13 cellular contexts compared by ENCODE assay signal in the genomic region with DNA sequence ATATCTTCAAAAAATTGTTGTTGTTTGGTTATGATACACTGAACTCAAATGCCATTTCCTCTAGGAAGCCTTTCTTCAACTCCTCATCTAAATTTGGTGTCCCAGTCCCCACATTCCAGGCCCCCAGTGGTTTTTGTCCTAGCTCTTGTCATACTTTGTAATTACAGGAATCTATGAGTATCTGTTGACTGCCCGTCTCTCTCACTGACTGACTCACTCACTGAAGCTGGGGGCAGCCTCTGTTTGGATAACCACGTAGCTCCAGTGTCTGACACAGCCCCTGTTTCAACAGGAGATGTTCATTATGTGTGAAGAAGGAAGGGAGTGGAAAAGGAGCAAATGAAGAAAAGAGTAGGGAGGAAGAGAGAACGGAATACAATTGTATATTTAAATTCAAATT.
A peak's percentile ranks its signal among the peaks of the same experiment; 100 is the strongest.
DNase-seq lines count a peak whose midpoint lies in the region; ATAC-seq and TF ChIP-seq lines count a peak whose summit lies in the region.
"Had no signal": no experiment of that assay in that cellular context is flagged by ENCODE, and none has a peak within 500 bp of the region (broad histone marks: within the 10 kb centered on the region; RNA-seq: fewer than 3 reads in every experiment).

No MANE protein-coding gene starts in this region.

- WGBS in thyroid gland, 2 donors = 38 to 40% methylated on average over 3 of the region's 3 CpGs

- intact Hi-C loops in MCF 10A (cut with micrococcal nuclease) = loop anchor here (10.0 kb wide), 1 partner anchor 496 kb away; no protein-coding TSS in a partner anchor
- intact Hi-C loops in breast epithelium (cut with DNase I; ENCODE audit: low total_unique reads) = no loop called here
- intact Hi-C loops in thyroid gland (cut with DNase I) = no loop called here

- no peak for TF ChIP-seq CTCF in MCF 10A (IDR thresholded peaks at IDR 0.05; ENCODE audit: unreplicated experiment)
- no peak for TF ChIP-seq CTCF in breast epithelium (IDR thresholded peaks at IDR 0.05)
- TF ChIP-seq CTCF in WTC11 (IDR thresholded peaks at IDR 0.05) = no peak
- TF ChIP-seq CTCF in thyroid gland (IDR thresholded peaks at IDR 0.05) = no peak

- H3K27me3 ChIP-seq in breast epithelium (no peaks in the 10 kb centered on the region), thyroid gland (no peaks in the 10 kb centered on the region)
- H3K27me3 ChIP-seq: heart right ventricle, Peyer's patch had no signal

- H3K27me3 Mint-ChIP-seq in MCF 10A (ENCODE audit: insufficient read depth, unreplicated experiment) (no peaks in the 10 kb centered on the region), WTC11 (ENCODE audit: low read depth) (no peaks in the 10 kb centered on the region)
- H3K27me3 Mint-ChIP-seq: activated B cell treated with CpG ODN at 0.5 μM for 24 hours had no signal

- no peak overlapping the region for H3K4me3 ChIP-seq in breast epithelium
- H3K4me3 ChIP-seq in thyroid gland (replicated peaks in 1 of 3) = no peak overlapping the region
- H3K4me3 ChIP-seq: coronary artery, heart right ventricle, Peyer's patch had no signal

- H3K27ac Mint-ChIP-seq in MCF 10A (ENCODE audit: low read depth, unreplicated experiment) (peak overlapping the region; percentile 78), WTC11 (peak overlapping the region; percentile 47; the same call in 1 of the 2 replicates)
- H3K27ac Mint-ChIP-seq: activated B cell treated with CpG ODN at 0.5 μM for 24 hours had no signal

- CTCF ChIA-PET in MCF 10A (lab: Yijun Ruan, JAX) (no interaction called here), WTC11 (lab: Charles Lee) (no interaction called here)

- H3K36me3 ChIP-seq in breast epithelium (no peaks in the 10 kb centered on the region), thyroid gland (no peaks in the 10 kb centered on the region)
- H3K36me3 ChIP-seq: heart right ventricle, Peyer's patch had no signal

- peak; percentile 69 for DNase-seq in MCF 10A (ENCODE audit: unreplicated experiment)
- DNase-seq in breast epithelium (ENCODE audit: low spot score in 2 of 2) = no peak
- DNase-seq in WTC11 (ENCODE audit: low spot score) = no peak
- DNase-seq in glomerular visceral epithelial cell (ENCODE audit: extremely low spot score) = peak; percentile 84
- peak; percentile 40 to 61 for DNase-seq in thyroid gland
- no peak for DNase-seq in midbrain (lab: John Stamatoyannopoulos, UW)
- DNase-seq: activated B cell treated with CpG ODN at 0.5 μM for 24 hours, heart right ventricle, Peyer's patch, retina had no signal

- peak; percentile 43; the same call in 1 of the 2 replicates for ATAC-seq in WTC11
- ATAC-seq in HG03432 (IDR thresholded peaks at IDR 0.05; ENCODE audit: unreplicated experiment) = no peak
- no peak for ATAC-seq in GM19397 (IDR thresholded peaks at IDR 0.05; ENCODE audit: unreplicated experiment)
- ATAC-seq: heart right ventricle had no signal

- H3K4me1 Mint-ChIP-seq in MCF 10A (ENCODE audit: insufficient read depth, unreplicated experiment) = peaks cover 14% of the 10 kb centered on the region
- H3K4me1 Mint-ChIP-seq in WTC11 = peaks cover 39% of the 10 kb centered on the region
- H3K4me1 Mint-ChIP-seq: activated B cell treated with CpG ODN at 0.5 μM for 24 hours had no signal

- H3K9me3 Mint-ChIP-seq in MCF 10A (ENCODE audit: unreplicated experiment) (no peaks in the 10 kb centered on the region), WTC11 (no peaks in the 10 kb centered on the region)

- H3K27ac ChIP-seq in breast epithelium (no peak overlapping the region), thyroid gland (peak overlapping the region; percentile 51 to 78 (median 71))
- H3K27ac ChIP-seq: coronary artery, heart right ventricle, Peyer's patch had no signal

- H3K36me3 Mint-ChIP-seq in MCF 10A (ENCODE audit: insufficient read depth, unreplicated experiment) = no peaks in the 10 kb centered on the region
- H3K36me3 Mint-ChIP-seq in WTC11 = no peaks in the 10 kb centered on the region

- peak overlapping the region; percentile 2 for H3K4me3 Mint-ChIP-seq in MCF 10A (ENCODE audit: unreplicated experiment)
- no peak overlapping the region for H3K4me3 Mint-ChIP-seq in WTC11
- H3K4me3 Mint-ChIP-seq: activated B cell treated with CpG ODN at 0.5 μM for 24 hours had no signal

- H3K9me3 ChIP-seq in breast epithelium (no peaks in the 10 kb centered on the region), thyroid gland (no peaks in the 10 kb centered on the region)
- H3K9me3 ChIP-seq: heart right ventricle, Peyer's patch had no signal

- POLR2A ChIA-PET in MCF 10A (lab: Yijun Ruan, JAX) = no interaction called here
- POLR2A ChIA-PET in WTC11 (lab: Charles Lee) = no interaction called here

- H3K4me1 ChIP-seq in breast epithelium (no peaks in the 10 kb centered on the region), thyroid gland (peaks cover 28 to 45% of the 10 kb centered on the region in 2 donors)
- H3K4me1 ChIP-seq: Peyer's patch had no signal

- TF ChIP-seq POLR2A in breast epithelium (IDR thresholded peaks at IDR 0.05) = no peak
- peak in 1 of 2 donors; percentile 12 for TF ChIP-seq POLR2A in thyroid gland (IDR thresholded peaks at IDR 0.05)

- no TSS peak for BruUV-seq in MCF 10A (replicated peaks; lab: Mats Ljungman, UMichigan)

TF ChIP-seq in WTC11, 78 proteins besides CTCF, POLR2A, EP300 and RAD21:
- TF ChIP-seq, protein P1, sequence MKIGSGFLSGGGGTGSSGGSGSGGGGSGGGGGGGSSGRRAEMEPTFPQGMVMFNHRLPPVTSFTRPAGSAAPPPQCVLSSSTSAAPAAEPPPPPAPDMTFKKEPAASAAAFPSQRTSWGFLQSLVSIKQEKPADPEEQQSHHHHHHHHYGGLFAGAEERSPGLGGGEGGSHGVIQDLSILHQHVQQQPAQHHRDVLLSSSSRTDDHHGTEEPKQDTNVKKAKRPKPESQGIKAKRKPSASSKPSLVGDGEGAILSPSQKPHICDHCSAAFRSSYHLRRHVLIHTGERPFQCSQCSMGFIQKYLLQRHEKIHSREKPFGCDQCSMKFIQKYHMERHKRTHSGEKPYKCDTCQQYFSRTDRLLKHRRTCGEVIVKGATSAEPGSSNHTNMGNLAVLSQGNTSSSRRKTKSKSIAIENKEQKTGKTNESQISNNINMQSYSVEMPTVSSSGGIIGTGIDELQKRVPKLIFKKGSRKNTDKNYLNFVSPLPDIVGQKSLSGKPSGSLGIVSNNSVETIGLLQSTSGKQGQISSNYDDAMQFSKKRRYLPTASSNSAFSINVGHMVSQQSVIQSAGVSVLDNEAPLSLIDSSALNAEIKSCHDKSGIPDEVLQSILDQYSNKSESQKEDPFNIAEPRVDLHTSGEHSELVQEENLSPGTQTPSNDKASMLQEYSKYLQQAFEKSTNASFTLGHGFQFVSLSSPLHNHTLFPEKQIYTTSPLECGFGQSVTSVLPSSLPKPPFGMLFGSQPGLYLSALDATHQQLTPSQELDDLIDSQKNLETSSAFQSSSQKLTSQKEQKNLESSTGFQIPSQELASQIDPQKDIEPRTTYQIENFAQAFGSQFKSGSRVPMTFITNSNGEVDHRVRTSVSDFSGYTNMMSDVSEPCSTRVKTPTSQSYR (CRISPR knock-in tag; IDR thresholded peaks at IDR 0.05) = no peak
- no peak for TF ChIP-seq ZNF121 (CRISPR knock-in tag; IDR thresholded peaks at IDR 0.05)
- TF ChIP-seq USF1 (CRISPR knock-in tag; IDR thresholded peaks at IDR 0.05) = no peak

Comparison
In these comparisons a context has a peak if more than half of its experiments do, and no peak if none do; other contexts are left out.
1. DNase-seq: peak in MCF 10A (single experiment), glomerular visceral epithelial cell (single experiment) and thyroid gland (2 of 2); none in breast epithelium (0 of 2), WTC11 (single experiment) and midbrain (single experiment).
2. H3K27ac ChIP-seq: peak in thyroid gland (3 of 3); none in breast epithelium (0 of 2).